12 cellular contexts compared by ENCODE assay signal in genomic region chr15:44084728-44085127, GRCh38.
"Had no signal": no experiment of that assay in that cellular context is flagged by ENCODE, and none has a peak within 500 bp of the region (broad histone marks: within the 10 kb centered on the region; RNA-seq: fewer than 3 reads in every experiment).

No MANE protein-coding gene starts in this region.

- ATAC-seq: activated T-cell treated with anti-CD3 and anti-CD28 coated beads, Interleukin-2, amount 50 U/mL, for 4 hours; psoas muscle; sciatic nerve; T-helper 17 cell had no signal

- H3K4me3 ChIP-seq: coronary artery, esophagus squamous epithelium, psoas muscle had no signal

- H3K27me3 ChIP-seq: esophagus squamous epithelium had no signal

- DNase-seq: activated CD4-positive, alpha-beta memory T cell treated with anti-CD3 and anti-CD28 coated beads, Interleukin-2, amount 10 ng/mL, durations not matched to agents 7 days and 5 days; activated CD4-positive, alpha-beta T cell treated with anti-CD3 and anti-CD28 coated beads for 4 hours; activated effector memory CD4-positive, alpha-beta T cell treated with anti-CD3 and anti-CD28 coated beads, Interleukin-2, amount 50 U/mL, for 16 hours; activated T-cell treated with anti-CD3 and anti-CD28 coated beads, Interleukin-2, amount 50 U/mL, for 4 hours; amniotic stem cell; central memory CD4-positive, alpha-beta T cell; esophagus squamous epithelium; hypothalamus; psoas muscle; T-helper 17 cell had no signal

- H3K4me1 ChIP-seq: esophagus squamous epithelium, psoas muscle had no signal

- H3K36me3 ChIP-seq: esophagus squamous epithelium had no signal

- H3K27ac ChIP-seq: coronary artery, esophagus squamous epithelium, psoas muscle had no signal

- H3K9me3 ChIP-seq: esophagus squamous epithelium, psoas muscle had no signal
